In the genomic region with DNA sequence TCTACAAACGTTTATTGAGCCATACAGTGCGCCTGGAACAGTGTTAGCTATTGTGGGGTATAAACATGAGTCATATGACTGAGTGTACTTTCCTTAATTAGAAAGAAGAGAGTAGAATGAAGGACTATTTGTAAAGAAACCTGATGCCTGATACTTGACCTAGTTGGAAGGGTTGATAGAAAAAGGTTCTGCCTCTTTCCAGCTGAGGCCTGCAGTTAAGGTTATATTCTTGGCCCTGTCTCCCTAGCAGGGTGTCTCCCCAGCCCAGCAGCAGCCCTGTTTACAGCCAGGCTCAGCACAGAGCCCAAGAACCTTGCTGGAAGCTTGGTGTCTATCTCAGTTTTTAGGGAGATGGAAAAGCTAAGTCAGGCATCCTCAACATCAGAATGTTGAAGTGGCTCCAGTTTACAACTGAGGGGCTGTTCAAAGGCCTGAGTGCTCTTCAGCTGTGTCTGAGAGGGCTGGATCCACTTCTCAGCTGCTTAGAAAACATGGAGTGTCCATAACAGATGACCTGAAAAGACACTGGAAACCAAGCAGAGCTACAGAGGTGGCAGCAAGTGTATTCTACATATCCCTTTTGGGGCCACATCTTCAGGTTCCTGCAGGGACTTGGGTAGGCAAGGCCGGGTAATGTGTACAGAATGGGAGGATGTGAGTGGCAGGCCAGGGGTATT, we compare ENCODE assay signal across 9 cellular contexts. TPM values are rescaled to one million over a fixed set of nuclear protein-coding genes. Genes with fewer than 3 reads are reported as not detected.
A peak's percentile ranks its signal among the peaks of the same experiment; 100 is the strongest.
DNase-seq lines count a peak whose midpoint lies in the region; ATAC-seq, FAIRE-seq and TF ChIP-seq lines count a peak whose summit lies in the region.
"Had no signal": no experiment of that assay in that cellular context is flagged by ENCODE, and none has a peak within 500 bp of the region (broad histone marks: within the 10 kb centered on the region; RNA-seq: fewer than 3 reads in every experiment).

No MANE protein-coding gene starts in this region.

- H3K79me2 ChIP-seq in PC-3 (ENCODE audit: low read length): no peaks in the 10 kb centered on the region

- no peak overlapping the region for H3K9ac ChIP-seq in PC-3 (ENCODE audit: low read length)

- no peak overlapping the region for H3K4me3 ChIP-seq in PC-3 (ENCODE audit: low read length)
- no peak overlapping the region for H3K4me3 ChIP-seq in cardiac muscle cell
- no peak overlapping the region for H3K4me3 ChIP-seq in spleen

- WGBS in spleen, 5 donors: 73 to 90% (median 83%) methylated on average over 3 of the region's 3 CpGs

- H3K27me3 ChIP-seq in PC-3 (ENCODE audit: low read length) (no peaks in the 10 kb centered on the region), cardiac muscle cell (no peaks in the 10 kb centered on the region), spleen (replicated peaks in 1 of 7) (peaks cover 0 to 8% (median 0%) of the 10 kb centered on the region in 7 donors)

- H3K36me3 ChIP-seq in PC-3 (ENCODE audit: low read depth, low read length) (no peaks in the 10 kb centered on the region), cardiac muscle cell (no peaks in the 10 kb centered on the region), spleen (no peaks in the 10 kb centered on the region)

- BruUV-seq in PC-3 (replicated peaks; lab: Mats Ljungman, UMichigan): no TSS peak

- 0 out of 2 replicates have a peak overlapping the region, but pooled peaks have one; percentile 27 for H3K4me2 ChIP-seq in PC-3 (ENCODE audit: low read length)

- H3K9me3 ChIP-seq in PC-3 (ENCODE audit: low read length) (no peaks in the 10 kb centered on the region), cardiac muscle cell (ENCODE audit: low read depth) (no peaks in the 10 kb centered on the region), spleen (no peaks in the 10 kb centered on the region)

- ATAC-seq in PC-3 (peak; percentile 93), GM21576 (IDR thresholded peaks at IDR 0.05; ENCODE audit: unreplicated experiment) (no peak), GM18870 (IDR thresholded peaks at IDR 0.05; ENCODE audit: unreplicated experiment) (no peak)
- ATAC-seq: stimulated activated naive CD8-positive, alpha-beta T cell treated with anti-CD3 and anti-CD28 coated beads, Interleukin-15, amount 100 ng/mL, for 72 hours had no signal

- no peaks in the 10 kb centered on the region for H4K20me1 ChIP-seq in PC-3 (ENCODE audit: low read length)

- no peaks in the 10 kb centered on the region for H3K9me2 ChIP-seq in PC-3 (replicated peaks; ENCODE audit: low read length)

- intact Hi-C loops in PC-3 (cut with micrococcal nuclease) (no loop called here), spleen (cut with DNase I; ENCODE audit: low total_unique reads) (no loop called here)

- H3F3A ChIP-seq in PC-3 (ENCODE audit: low read length, unreplicated experiment): no peaks in the 10 kb centered on the region

- no peak for TF ChIP-seq CTCF in PC-3 (conservative IDR thresholded peaks at IDR 0.05; ENCODE audit: low read depth, low read length)
- no peak for TF ChIP-seq CTCF in cardiac muscle cell (IDR thresholded peaks at IDR 0.05; ENCODE audit: low read depth, low read length)
- no peak for TF ChIP-seq CTCF in spleen (IDR thresholded peaks at IDR 0.05 in 8 of 11, conservative IDR thresholded peaks at IDR 0.05 in 3 of 11)

- DNase-seq in NCI-H128 (lab: John Stamatoyannopoulos, UW; ENCODE audit: unreplicated experiment): peak; percentile 65
- peak; percentile 50 for DNase-seq in PC-3
- peak in 1 of 2 donors; percentile 58 for DNase-seq in cardiac muscle cell (ENCODE audit: low read depth in 1 of 2, low spot score in 1 of 2)
- DNase-seq in spleen: peak; percentile 22
- DNase-seq in frontal cortex (ENCODE audit: low spot score in 2 of 2): no peak
- DNase-seq: activated naive CD8-positive, alpha-beta T cell treated with anti-CD3 and anti-CD28 coated beads, Interleukin-2, amount 10 ng/mL, durations not matched to agents 7 days and 5 days; stimulated activated naive CD8-positive, alpha-beta T cell treated with anti-CD3 and anti-CD28 coated beads, Interleukin-15, amount 100 ng/mL, for 72 hours had no signal

- no peak for FAIRE-seq in frontal cortex (lab: Jason Lieb, UNC)

- no peak overlapping the region for H2AFZ ChIP-seq in PC-3 (ENCODE audit: low read length)

- H3K27ac ChIP-seq in PC-3 (ENCODE audit: low read length): no peak overlapping the region
- H3K27ac ChIP-seq in cardiac muscle cell: peak overlapping the region; percentile 84
- H3K27ac ChIP-seq in spleen: no peak overlapping the region

- CTCF ChIA-PET in PC-3 (lab: Charles Lee): no interaction called here

- H3K4me1 ChIP-seq in PC-3 (ENCODE audit: insufficient read depth, low read length): peaks cover 9% of the 10 kb centered on the region
- H3K4me1 ChIP-seq in cardiac muscle cell (ENCODE audit: low read depth): peaks cover 5% of the 10 kb centered on the region
- H3K4me1 ChIP-seq in spleen: no peaks in the 10 kb centered on the region

- TF ChIP-seq POLR2A in spleen (IDR thresholded peaks at IDR 0.05): no peak

- POLR2A ChIA-PET in PC-3 (lab: Charles Lee; ENCODE audit: unreplicated experiment): no interaction called here

RNA-seq across cellular contexts. Expression of a gene that starts 21.6 kb away (rescaled TPM):
- total RNA-seq in PC-3 (2014; rRNA removed): not detected in 2 replicates
- total RNA-seq in cardiac muscle cell: 0.07 and 0.09 TPM in 2 replicates
- 0.26 TPM in 1 of 2 replicates, not detected in the other for polyA plus RNA-seq in cardiac muscle cell
- total RNA-seq in spleen: under 1 TPM in 2 of 7 donors, not detected in 5; 0.21 to 0.32 TPM
- under 1 TPM in 1 of 3 donors, not detected in 2; 0.03 TPM for polyA plus RNA-seq in spleen
- not detected for total RNA-seq in frontal cortex
- total RNA-seq: activated naive CD8-positive, alpha-beta T cell treated with anti-CD3 and anti-CD28 coated beads, Interleukin-2, amount 10 ng/mL, durations not matched to agents 7 days and 5 days had no signal

Comparison
In these comparisons a context has a peak if more than half of its experiments do, and no peak if none do; other contexts are left out.
1. DNase-seq: peak in NCI-H128 (single experiment), PC-3 (single experiment) and spleen (single experiment); none in frontal cortex (0 of 2).